ENCODE assay signal across 8 cellular contexts in genomic region chr5:141850786-141851185, GRCh38. TPM values are rescaled to one million over a fixed set of nuclear protein-coding genes. Genes with fewer than 3 reads are reported as not detected.
DNase-seq lines count a peak whose midpoint lies in the region; ATAC-seq and TF ChIP-seq lines count a peak whose summit lies in the region.

No MANE protein-coding gene starts in this region.

- BruUV-seq in A673 (replicated peaks; lab: Mats Ljungman, UMichigan) = no TSS peak

- no peak overlapping the region for H3K27ac ChIP-seq in A673 (ENCODE audit: low read depth, low read length, poor library complexity, severe bottlenecking)
- H3K27ac ChIP-seq in caudate nucleus (ENCODE audit: low read depth, low read length) = peak overlapping the region; percentile 85

- H3K4me3 ChIP-seq in A673 (ENCODE audit: low read depth, low read length, poor library complexity, severe bottlenecking) = peak overlapping the region; percentile 75

- no peaks in the 10 kb centered on the region for H3K9me3 ChIP-seq in A673 (ENCODE audit: low read depth, low read length, poor library complexity, severe bottlenecking)

- H3K4me3 Mint-ChIP-seq in HFFc6 (peak overlapping the region; percentile 88), natural killer cell (peak overlapping the region; percentile 73)

- H3K27me3 Mint-ChIP-seq in HFFc6 (ENCODE audit: insufficient read depth) (peaks cover 6% of the 10 kb centered on the region), natural killer cell (ENCODE audit: low read depth in 2 of 2) (no peaks in the 10 kb centered on the region)

- peaks cover 19% of the 10 kb centered on the region for H3K4me1 ChIP-seq in A673 (ENCODE audit: insufficient read depth, low read length, poor library complexity, severe bottlenecking)

- H3K9me3 Mint-ChIP-seq in HFFc6 (no peaks in the 10 kb centered on the region), natural killer cell (no peaks in the 10 kb centered on the region)

- no peak for TF ChIP-seq CTCF in A673 (conservative IDR thresholded peaks at IDR 0.05; ENCODE audit: low read depth, low read length)
- TF ChIP-seq CTCF in HFFc6 (IDR thresholded peaks at IDR 0.05) = no peak
- no peak for TF ChIP-seq CTCF in natural killer cell (IDR thresholded peaks at IDR 0.05)

- H3K27ac Mint-ChIP-seq in HFFc6 = peak overlapping the region; percentile 61
- H3K27ac Mint-ChIP-seq in natural killer cell = peak overlapping the region; percentile 72 to 82

- no peaks in the 10 kb centered on the region for H3K36me3 Mint-ChIP-seq in HFFc6 (ENCODE audit: low read depth)
- no peaks in the 10 kb centered on the region for H3K36me3 Mint-ChIP-seq in natural killer cell

- no peaks in the 10 kb centered on the region for H3K27me3 ChIP-seq in A673 (replicated peaks; ENCODE audit: insufficient read depth, low read depth, low read length, poor library complexity)

- CTCF ChIA-PET in A673 (lab: Charles Lee) = no interaction called here

- peak; percentile 33 for DNase-seq in A673 (ENCODE audit: low spot score)
- no peak for DNase-seq in HFFc6
- DNase-seq in caudate nucleus (lab: John Stamatoyannopoulos, UW) = no peak
- no peak for DNase-seq in natural killer cell
- DNase-seq in mucosa of gallbladder (ENCODE audit: low spot score) = no peak
- no peak for DNase-seq in NCI-H526 (lab: John Stamatoyannopoulos, UW)
- DNase-seq in NCI-H774 (lab: John Stamatoyannopoulos, UW) = no peak

- H3K36me3 ChIP-seq in A673 (ENCODE audit: insufficient read depth, low read length, poor library complexity, severe bottlenecking) = no peaks in the 10 kb centered on the region

- no peak for ATAC-seq in natural killer cell
- ATAC-seq in HG03196 (IDR thresholded peaks at IDR 0.05; ENCODE audit: unreplicated experiment) = no peak

- peaks cover 16% of the 10 kb centered on the region for H3K4me1 Mint-ChIP-seq in HFFc6 (ENCODE audit: low read depth)
- H3K4me1 Mint-ChIP-seq in natural killer cell = peaks cover 5 to 16% of the 10 kb centered on the region in 2 donors

- POLR2A ChIA-PET in A673 (lab: Charles Lee; ENCODE audit: low non-redundant PET) = no interaction called here

- intact Hi-C loops in A673 (cut with micrococcal nuclease; ENCODE audit: unreplicated experiment) = no loop called here
- intact Hi-C loops in natural killer cell (cut with micrococcal nuclease) = no loop called here

RNA-seq across cellular contexts. Expression of gene PCDH1, which starts 27.4 kb away (rescaled TPM):
- total RNA-seq in A673 (2021) = 0.45 and 0.61 TPM in 2 replicates
- total RNA-seq in HFFc6 (2021; fragmentation: NEBNext Ultra II Directional; extraction: Animal tissue kit (Norgen Biotek cat#: 25700)) = under 1 TPM in 5 of 6 experiments, not detected in 1; 0.07 to 0.18 (median 0.07) TPM
- total RNA-seq in natural killer cell = 10 to 100 TPM; 19.2 to 39.2 (median 32.1) TPM
- 90.6 TPM for total RNA-seq in mucosa of gallbladder

Comparison
In these comparisons a context has a peak if more than half of its experiments do, and no peak if none do; other contexts are left out.
1. RNA of gene PCDH1, which starts 27.4 kb away (total RNA-seq): 90.6 TPM in mucosa of gallbladder (single experiment) and 19.2 to 39.2 TPM in natural killer cell; 0.45 to 0.61 TPM in A673 and 0.07 to 0.18 TPM in HFFc6; every median in the first group is over 10 times any median in the second.